23 cellular contexts compared by ENCODE assay signal in genomic region chr15:31241888-31242287, GRCh38.
DNase-seq lines count a peak whose midpoint lies in the region; ATAC-seq and TF ChIP-seq lines count a peak whose summit lies in the region.
"Had no signal": no experiment of that assay in that cellular context is flagged by ENCODE, and none has a peak within 500 bp of the region (broad histone marks: within the 10 kb centered on the region; RNA-seq: fewer than 3 reads in every experiment).

No MANE protein-coding gene starts in this region.

- H3K4me1 Mint-ChIP-seq in activated T-cell treated with anti-CD3 and anti-CD28 coated beads, Interleukin-2, amount 50 U/mL, for 24 hours (ENCODE audit: low read depth): peaks cover 30% of the 10 kb centered on the region
- peaks cover 23% of the 10 kb centered on the region for H3K4me1 Mint-ChIP-seq in activated naive CD8-positive, alpha-beta T cell treated with anti-CD3 and anti-CD28 coated beads, Interleukin-2, amount 50 U/mL, for 24 hours
- H3K4me1 Mint-ChIP-seq: GM23338, WTC11 had no signal

- H3K36me3 Mint-ChIP-seq in activated T-cell treated with anti-CD3 and anti-CD28 coated beads, Interleukin-2, amount 50 U/mL, for 24 hours (ENCODE audit: low read depth): no peaks in the 10 kb centered on the region
- H3K36me3 Mint-ChIP-seq in activated naive CD8-positive, alpha-beta T cell treated with anti-CD3 and anti-CD28 coated beads, Interleukin-2, amount 50 U/mL, for 24 hours (ENCODE audit: low read depth): no peaks in the 10 kb centered on the region
- H3K36me3 Mint-ChIP-seq: WTC11 had no signal

- DNase-seq in activated T-cell treated with anti-CD3 and anti-CD28 coated beads, Interleukin-2, amount 50 U/mL, for 24 hours: no peak
- no peak for DNase-seq in activated T-cell treated with anti-CD3 and anti-CD28 coated beads, Interleukin-2, amount 50 U/mL, for 48 hours
- peak; percentile 24 for DNase-seq in T-helper 22 cell (ENCODE audit: low read depth)
- DNase-seq in activated naive CD8-positive, alpha-beta T cell treated with anti-CD3 and anti-CD28 coated beads, Interleukin-2, amount 50 U/mL, for 24 hours: no peak
- DNase-seq in stimulated activated naive CD8-positive, alpha-beta T cell treated with anti-CD3 and anti-CD28 coated beads, Interleukin-15, Interleukin-2, amounts not matched to agents 100 U/mL and 50 U/mL, for 24 hours: no peak
- no peak for DNase-seq in T-helper 9 cell
- no peak for DNase-seq in iPS-NIHi7 (ENCODE audit: extremely low spot score)
- no peak for DNase-seq in lower leg skin (ENCODE audit: low spot score in 2 of 2)
- DNase-seq: ACHN, esophagus squamous epithelium, gastrocnemius medialis, hypothalamus, NCI-H1105 treated with DMSO at 0.1 percent for 48 hours, NCI-H510A, psoas muscle, testis, uterus had no signal

- peak; percentile 80 for ATAC-seq in activated naive CD8-positive, alpha-beta T cell treated with anti-CD3 and anti-CD28 coated beads, Interleukin-2, amount 50 U/mL, for 24 hours
- ATAC-seq in stimulated activated naive CD8-positive, alpha-beta T cell treated with anti-CD3 and anti-CD28 coated beads, Interleukin-15, Interleukin-2, amounts not matched to agents 100 U/mL and 50 U/mL, for 24 hours: peak; percentile 69
- ATAC-seq: gastrocnemius medialis, GM23338, Panc1, psoas muscle, WTC11 had no signal

- intact Hi-C loops in lower leg skin (cut with DNase I; ENCODE audit: low total_unique reads): no loop called here

- H3K27ac Mint-ChIP-seq in activated T-cell treated with anti-CD3 and anti-CD28 coated beads, Interleukin-2, amount 50 U/mL, for 24 hours: peak overlapping the region; percentile 15
- H3K27ac Mint-ChIP-seq in activated naive CD8-positive, alpha-beta T cell treated with anti-CD3 and anti-CD28 coated beads, Interleukin-2, amount 50 U/mL, for 24 hours: no peak overlapping the region
- H3K27ac Mint-ChIP-seq: GM23338, WTC11 had no signal

- no peaks in the 10 kb centered on the region for H3K27me3 Mint-ChIP-seq in activated T-cell treated with anti-CD3 and anti-CD28 coated beads, Interleukin-2, amount 50 U/mL, for 24 hours
- no peaks in the 10 kb centered on the region for H3K27me3 Mint-ChIP-seq in activated naive CD8-positive, alpha-beta T cell treated with anti-CD3 and anti-CD28 coated beads, Interleukin-2, amount 50 U/mL, for 24 hours

- TF ChIP-seq POLR2A in lower leg skin (IDR thresholded peaks at IDR 0.05): no peak

- TF ChIP-seq CTCF in lower leg skin (IDR thresholded peaks at IDR 0.05): no peak

- H3K4me3 Mint-ChIP-seq in activated T-cell treated with anti-CD3 and anti-CD28 coated beads, Interleukin-2, amount 50 U/mL, for 24 hours: no peak overlapping the region
- H3K4me3 Mint-ChIP-seq in activated naive CD8-positive, alpha-beta T cell treated with anti-CD3 and anti-CD28 coated beads, Interleukin-2, amount 50 U/mL, for 24 hours: no peak overlapping the region
- H3K4me3 Mint-ChIP-seq: GM23338, WTC11 had no signal

- no peaks in the 10 kb centered on the region for H3K9me3 Mint-ChIP-seq in activated T-cell treated with anti-CD3 and anti-CD28 coated beads, Interleukin-2, amount 50 U/mL, for 24 hours
- H3K9me3 Mint-ChIP-seq in activated naive CD8-positive, alpha-beta T cell treated with anti-CD3 and anti-CD28 coated beads, Interleukin-2, amount 50 U/mL, for 24 hours: no peaks in the 10 kb centered on the region
- H3K9me3 Mint-ChIP-seq: GM23338 had no signal

- no peak overlapping the region for H3K4me3 ChIP-seq in lower leg skin (ENCODE audit: low read depth, poor library complexity, severe bottlenecking)
- H3K4me3 ChIP-seq: BLaER1, esophagus squamous epithelium, gastrocnemius medialis, GM23338, lung, psoas muscle, SJSA1, testis, uterus had no signal

- 68 to 73% methylated on average over 4 of the region's 4 CpGs for WGBS in lower leg skin, 2 donors
